In the genomic region with DNA sequence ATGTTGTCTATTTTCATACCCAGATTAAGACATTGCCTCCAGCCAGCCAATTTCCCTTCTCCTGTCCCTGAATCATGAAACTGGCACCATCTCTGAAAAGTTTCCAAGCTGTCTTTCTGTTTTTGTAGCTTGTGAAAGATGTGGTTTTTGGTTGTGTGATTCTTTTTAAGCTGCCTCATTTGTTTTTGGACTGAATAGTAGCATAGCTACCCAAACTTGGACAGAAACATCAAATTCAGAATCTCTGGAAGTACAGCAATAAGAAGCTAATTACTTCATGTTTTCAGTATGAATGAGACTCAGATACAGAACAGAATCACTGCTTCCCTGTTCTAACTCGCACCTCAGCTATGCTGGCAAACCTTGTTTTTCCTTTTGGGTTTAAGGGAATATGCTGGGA, we compare ENCODE assay signal across 20 cellular contexts.
"Had no signal": no experiment of that assay in that cellular context is flagged by ENCODE, and none has a peak within 500 bp of the region (broad histone marks: within the 10 kb centered on the region; RNA-seq: fewer than 3 reads in every experiment).

No MANE protein-coding gene starts in this region.

- H3K27ac Mint-ChIP-seq: activated CD4-positive, alpha-beta memory T cell treated with anti-CD3 and anti-CD28 coated beads, Interleukin-2, amount 10 ng/mL, durations not matched to agents 7 days and 5 days; activated naive CD8-positive, alpha-beta T cell treated with anti-CD3 and anti-CD28 coated beads for 36 hours; effector memory CD8-positive, alpha-beta T cell; natural killer cell treated with Interleukin-12 subunit alpha and Interleukin-12 subunit beta and Interleukin-15 and Interleukin-18, amount 100 ng/mL, for 72 hours had no signal

- DNase-seq: activated CD4-positive, alpha-beta memory T cell treated with anti-CD3 and anti-CD28 coated beads, Interleukin-2, amount 10 ng/mL, durations not matched to agents 7 days and 5 days; activated gamma-delta T cell treated with Interleukin-2 at 50 U/mL for 16 hours; activated naive CD8-positive, alpha-beta T cell treated with anti-CD3 and anti-CD28 coated beads for 36 hours; activated T-cell treated with anti-CD3 and anti-CD28 coated beads, Interleukin-2, amount 50 U/mL, for 48 hours; aorta; central memory CD4-positive, alpha-beta T cell; cortex of kidney; effector memory CD8-positive, alpha-beta T cell; foreskin fibroblast; glutamatergic neuron; left colon; pancreas; stimulated activated CD4-positive, alpha-beta T cell treated with anti-CD3 and anti-CD28 coated beads, Interleukin-4, amount 100 ng/mL, for 4 hours; stomach; T-helper 9 cell; thyroid gland had no signal

- H3K36me3 Mint-ChIP-seq: activated naive CD8-positive, alpha-beta T cell treated with anti-CD3 and anti-CD28 coated beads for 36 hours; natural killer cell treated with Interleukin-12 subunit alpha and Interleukin-12 subunit beta and Interleukin-15 and Interleukin-18, amount 100 ng/mL, for 72 hours had no signal

- H3K36me3 ChIP-seq: pancreas, stomach, thyroid gland, vagina had no signal

- H3K27ac ChIP-seq: epithelial cell of prostate, pancreas, skin epidermis, stomach, thyroid gland, vagina had no signal

- ATAC-seq: effector memory CD8-positive, alpha-beta T cell; left colon; natural killer cell treated with Interleukin-12 subunit alpha and Interleukin-12 subunit beta and Interleukin-15 and Interleukin-18, amount 100 ng/mL, for 72 hours; pancreas had no signal

- H3K9me3 ChIP-seq: pancreas, stomach, thyroid gland, vagina had no signal

- H3K4me3 ChIP-seq: pancreas, skin epidermis, stomach, thyroid gland, vagina had no signal

- H3K27me3 ChIP-seq: pancreas, stomach, thyroid gland, vagina had no signal

- H3K4me3 Mint-ChIP-seq: activated CD4-positive, alpha-beta memory T cell treated with anti-CD3 and anti-CD28 coated beads, Interleukin-2, amount 10 ng/mL, durations not matched to agents 7 days and 5 days; activated naive CD8-positive, alpha-beta T cell treated with anti-CD3 and anti-CD28 coated beads for 36 hours; effector memory CD8-positive, alpha-beta T cell; natural killer cell treated with Interleukin-12 subunit alpha and Interleukin-12 subunit beta and Interleukin-15 and Interleukin-18, amount 100 ng/mL, for 72 hours had no signal

- H3K4me1 ChIP-seq: pancreas, thyroid gland, vagina had no signal

- H3K9me3 Mint-ChIP-seq: activated CD4-positive, alpha-beta memory T cell treated with anti-CD3 and anti-CD28 coated beads, Interleukin-2, amount 10 ng/mL, durations not matched to agents 7 days and 5 days; activated naive CD8-positive, alpha-beta T cell treated with anti-CD3 and anti-CD28 coated beads for 36 hours; natural killer cell treated with Interleukin-12 subunit alpha and Interleukin-12 subunit beta and Interleukin-15 and Interleukin-18, amount 100 ng/mL, for 72 hours had no signal
